Comparison of ENCODE assay signal across 14 cellular contexts in the genomic region with DNA sequence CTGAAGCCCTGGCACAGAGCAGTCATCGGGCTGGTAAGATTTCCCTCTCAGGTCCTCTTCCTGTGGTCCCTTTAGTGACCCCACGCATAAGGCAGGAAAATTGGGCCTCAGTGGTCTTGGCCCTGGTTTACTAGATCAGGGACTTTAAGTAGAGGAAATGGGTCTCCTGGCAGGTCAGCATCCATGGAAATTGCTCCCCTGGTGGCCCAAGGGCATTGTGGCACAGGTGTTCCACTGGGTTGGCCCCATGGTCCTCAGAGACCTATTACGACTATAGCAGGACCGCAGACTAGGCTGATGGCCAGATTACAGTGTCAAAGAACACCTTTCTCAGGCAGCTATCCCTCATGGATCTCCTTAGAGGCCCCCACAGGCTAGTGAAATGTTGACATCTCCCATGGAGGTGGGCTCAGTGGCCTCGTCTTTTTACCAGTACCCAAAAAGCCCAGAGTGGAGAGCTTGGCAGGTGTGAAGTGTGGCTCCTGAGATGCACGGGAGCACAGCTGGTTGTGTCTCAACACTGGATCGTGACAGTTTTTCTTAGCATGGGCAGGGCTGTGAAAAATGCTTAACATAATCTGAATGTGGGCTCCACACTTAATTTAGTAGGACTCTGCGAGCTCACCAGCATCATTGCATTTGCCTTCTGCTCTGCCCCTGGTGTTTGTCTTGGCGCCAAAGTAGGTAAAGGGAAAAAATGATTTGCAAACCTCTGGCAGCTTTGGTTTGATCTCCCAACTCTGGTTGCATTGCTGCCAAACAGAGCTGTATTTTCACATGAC.
DNase-seq lines count a peak whose midpoint lies in the region; ATAC-seq and TF ChIP-seq lines count a peak whose summit lies in the region.
"Had no signal": no experiment of that assay in that cellular context is flagged by ENCODE, and none has a peak within 500 bp of the region (broad histone marks: within the 10 kb centered on the region; RNA-seq: fewer than 3 reads in every experiment).

No MANE protein-coding gene starts in this region.

- TF ChIP-seq POLR2A in adrenal gland (IDR thresholded peaks at IDR 0.05): no peak
- TF ChIP-seq POLR2A in sigmoid colon (IDR thresholded peaks at IDR 0.05): no peak

- no peak for ATAC-seq in GM21737 (IDR thresholded peaks at IDR 0.05; ENCODE audit: unreplicated experiment)
- ATAC-seq: effector memory CD8-positive, alpha-beta T cell had no signal

- 83 to 93% (median 87%) methylated on average over 6 to 9 of the region's 9 CpGs for WGBS in adrenal gland, 4 donors
- 93 to 94% methylated on average over 9 of the region's 9 CpGs for WGBS in sigmoid colon, 2 donors

- DNase-seq in AG10803 (ENCODE audit: low read depth): peak; percentile 9
- no peak for DNase-seq in adrenal gland
- no peak for DNase-seq in right atrium auricular region (ENCODE audit: low spot score)
- no peak for DNase-seq in sigmoid colon
- no peak for DNase-seq in AG20443 (ENCODE audit: low spot score)
- DNase-seq in NOMO-1 (lab: John Stamatoyannopoulos, UW; ENCODE audit: unreplicated experiment in 2 of 2): no peak
- DNase-seq in superior temporal gyrus (ENCODE audit: extremely low spot score): no peak
- DNase-seq: activated CD4-positive, alpha-beta T cell treated with anti-CD3 and anti-CD28 coated beads for 48 hours; activated T-cell treated with anti-CD3 and anti-CD28 coated beads, Interleukin-2, amount 50 U/mL, for 48 hours; amniotic stem cell; effector memory CD8-positive, alpha-beta T cell; NCI-H1417 treated with DMSO at 0.1 percent for 48 hours; NCI-H526 treated with DMSO at 0.1 percent for 48 hours had no signal

- H3K27me3 ChIP-seq in adrenal gland: no peaks in the 10 kb centered on the region
- no peaks in the 10 kb centered on the region for H3K27me3 ChIP-seq in right atrium auricular region
- H3K27me3 ChIP-seq in sigmoid colon: no peaks in the 10 kb centered on the region

- H3K4me3 ChIP-seq in AG10803 (ENCODE audit: low read length) (no peak overlapping the region), adrenal gland (no peak overlapping the region), right atrium auricular region (no peak overlapping the region), sigmoid colon (no peak overlapping the region)

- H3K27ac ChIP-seq in adrenal gland: peak overlapping the region in 3 of 5 donors; percentile 33 to 80 (median 80)
- peak overlapping the region; percentile 69 to 74 for H3K27ac ChIP-seq in right atrium auricular region
- H3K27ac ChIP-seq in sigmoid colon: peak overlapping the region; percentile 57 to 86 (median 76)

- H3K36me3 ChIP-seq in adrenal gland (replicated peaks in 1 of 2): no peaks in the 10 kb centered on the region
- peaks cover 27% of the 10 kb centered on the region for H3K36me3 ChIP-seq in right atrium auricular region
- H3K36me3 ChIP-seq in sigmoid colon: peaks cover 0 to 5% (median 1%) of the 10 kb centered on the region in 4 donors

- H3K9me3 ChIP-seq in adrenal gland (replicated peaks in 1 of 3) (no peaks in the 10 kb centered on the region), right atrium auricular region (no peaks in the 10 kb centered on the region), sigmoid colon (no peaks in the 10 kb centered on the region)

- TF ChIP-seq EP300 in sigmoid colon (IDR thresholded peaks at IDR 0.05): peak in 1 of 4 donors; percentile 33

- intact Hi-C loops in adrenal gland (cut with DNase I): no loop called here
- intact Hi-C loops in sigmoid colon (cut with DNase I): loop anchor here (2.0 kb wide), 1 partner anchor 65 kb away; no protein-coding TSS in a partner anchor

- TF ChIP-seq CTCF in AG10803 (conservative IDR thresholded peaks at IDR 0.05; ENCODE audit: low read length): no peak
- peak in 1 of 6 experiments; percentile 17 for TF ChIP-seq CTCF in adrenal gland (IDR thresholded peaks at IDR 0.05)
- no peak for TF ChIP-seq CTCF in right atrium auricular region (IDR thresholded peaks at IDR 0.05)
- no peak for TF ChIP-seq CTCF in sigmoid colon (IDR thresholded peaks at IDR 0.05)

- H3K4me1 ChIP-seq in adrenal gland (replicated peaks in 1 of 2) (peaks cover 72 to 100% of the 10 kb centered on the region in 2 donors), right atrium auricular region (peaks cover 0 to 100% of the 10 kb centered on the region in 2 donors), sigmoid colon (peaks cover 0 to 100% (median 98%) of the 10 kb centered on the region in 4 donors)
